In genomic region chr3:153601422-153601853, GRCh38 we compare ENCODE assay signal across 24 cellular contexts.
A peak's percentile ranks its signal among the peaks of the same experiment; 100 is the strongest.
DNase-seq lines count a peak whose midpoint lies in the region; ATAC-seq, FAIRE-seq and TF ChIP-seq lines count a peak whose summit lies in the region.
"Had no signal": no experiment of that assay in that cellular context is flagged by ENCODE, and none has a peak within 500 bp of the region (broad histone marks: within the 10 kb centered on the region; RNA-seq: fewer than 3 reads in every experiment).

No MANE protein-coding gene starts in this region.

- intact Hi-C loops in CD8-positive, alpha-beta T cell (cut with DNase I, micrococcal nuclease), result no loop called here

- H3K36me3 Mint-ChIP-seq in CD8-positive, alpha-beta T cell, result no peaks in the 10 kb centered on the region
- no peaks in the 10 kb centered on the region for H3K36me3 Mint-ChIP-seq in mesothelial cell of epicardium
- H3K36me3 Mint-ChIP-seq: activated naive CD4-positive, alpha-beta T cell treated with anti-CD3 and anti-CD28 coated beads, Interleukin-2, amount 50 U/mL, for 72 hours; brain had no signal

- peaks cover 4% of the 10 kb centered on the region for H3K27me3 Mint-ChIP-seq in CD8-positive, alpha-beta T cell (ENCODE audit: low read depth)
- no peaks in the 10 kb centered on the region for H3K27me3 Mint-ChIP-seq in mesothelial cell of epicardium (ENCODE audit: low read depth)
- H3K27me3 Mint-ChIP-seq: brain; dendritic cell treated with granulocyte-macrophage colony-stimulating factor and Interleukin-4, amounts not matched to agents 40 ng/mL and 50 ng/mL, for 4 days had no signal

- no peaks in the 10 kb centered on the region for H3K9me3 Mint-ChIP-seq in CD8-positive, alpha-beta T cell
- no peaks in the 10 kb centered on the region for H3K9me3 Mint-ChIP-seq in mesothelial cell of epicardium
- H3K9me3 Mint-ChIP-seq: brain; dendritic cell treated with granulocyte-macrophage colony-stimulating factor and Interleukin-4, amounts not matched to agents 40 ng/mL and 50 ng/mL, for 4 days had no signal

- H3K27ac Mint-ChIP-seq in CD8-positive, alpha-beta T cell, result peak overlapping the region; percentile 10
- peak overlapping the region; percentile 11 for H3K27ac Mint-ChIP-seq in mesothelial cell of epicardium
- H3K27ac Mint-ChIP-seq: brain; dendritic cell treated with granulocyte-macrophage colony-stimulating factor and Interleukin-4, amounts not matched to agents 40 ng/mL and 50 ng/mL, for 4 days had no signal

- H3K27ac ChIP-seq in CD8-positive, alpha-beta T cell (ENCODE audit: low read depth, low read length), result no peak overlapping the region

- H3K36me3 ChIP-seq in CD8-positive, alpha-beta T cell (ENCODE audit: insufficient read depth, low read length), result no peaks in the 10 kb centered on the region
- H3K36me3 ChIP-seq: MG63 had no signal

- H3K9me3 ChIP-seq in CD8-positive, alpha-beta T cell (ENCODE audit: low read length), result no peaks in the 10 kb centered on the region
- H3K9me3 ChIP-seq: Caco-2, MG63 had no signal

- FAIRE-seq in urothelium cell line (lab: Jason Lieb, UNC), result no peak
- FAIRE-seq: GM18507, H54, keratinocyte had no signal

- no peak overlapping the region for H3K4me3 ChIP-seq in CD8-positive, alpha-beta T cell (ENCODE audit: low read depth, low read length)
- H3K4me3 ChIP-seq in epithelial cell of esophagus (ENCODE audit: low read length), result no peak overlapping the region
- H3K4me3 ChIP-seq: MG63 had no signal

- H3K4me1 ChIP-seq in CD8-positive, alpha-beta T cell (ENCODE audit: insufficient read depth, low read length), result no peaks in the 10 kb centered on the region
- H3K4me1 ChIP-seq: Caco-2 had no signal

- H3K4me1 Mint-ChIP-seq in CD8-positive, alpha-beta T cell (ENCODE audit: low read depth), result peaks cover 8% of the 10 kb centered on the region
- H3K4me1 Mint-ChIP-seq in mesothelial cell of epicardium, result peaks cover 4% of the 10 kb centered on the region

- TF ChIP-seq CTCF in CD8-positive, alpha-beta T cell (IDR thresholded peaks at IDR 0.05), result no peak
- TF ChIP-seq CTCF in epithelial cell of esophagus (IDR thresholded peaks at IDR 0.05; ENCODE audit: insufficient read depth, low read depth, low read length, missing control alignments), result no peak
- TF ChIP-seq CTCF in mesothelial cell of epicardium (IDR thresholded peaks at IDR 0.05; ENCODE audit: unreplicated experiment), result no peak
- TF ChIP-seq CTCF in omental fat pad (IDR thresholded peaks at IDR 0.05), result no peak

- POLR2A ChIA-PET in CD8-positive, alpha-beta T cell (lab: Charles Lee), result no interaction called here

- no peak for DNase-seq in CD8-positive, alpha-beta T cell
- peak; percentile 3 for DNase-seq in NCI-H69 (lab: John Stamatoyannopoulos, UW)
- peak; percentile 15 for DNase-seq in epithelial cell of esophagus (ENCODE audit: low read depth)
- DNase-seq in mesothelial cell of epicardium (ENCODE audit: low spot score in 2 of 2, unreplicated experiment in 2 of 2), result no peak
- no peak for DNase-seq in urothelium cell line (ENCODE audit: low spot score)
- DNase-seq in omental fat pad (ENCODE audit: low spot score), result no peak
- DNase-seq: activated CD4-positive, alpha-beta T cell treated with anti-CD3 and anti-CD28 coated beads, Interleukin-2, amount 50 U/mL, for 48 hours; activated T-cell treated with anti-CD3 and anti-CD28 coated beads, Interleukin-2, amount 50 U/mL, for 1 hour; Caco-2; IMR-90; MG63; NCI-H1694 treated with DMSO at 0.1 percent for 48 hours; NCI-H446 treated with DMSO at 0.1 percent for 48 hours; NK-92 treated with Interleukin-12 subunit alpha and Interleukin-12 subunit beta, amount 100 ng/mL, for 24 hours; RPMI8226; SW 1271 had no signal

- no peak for ATAC-seq in CD8-positive, alpha-beta T cell
- ATAC-seq in GM21526 (IDR thresholded peaks at IDR 0.05; ENCODE audit: low FRiP score, unreplicated experiment) (no peak), omental fat pad (ENCODE audit: low FRiP score) (no peak)
- ATAC-seq: activated naive CD4-positive, alpha-beta T cell treated with anti-CD3 and anti-CD28 coated beads, Interleukin-2, amount 50 U/mL, for 72 hours; esophagus mucosa had no signal

- H3K4me3 Mint-ChIP-seq in CD8-positive, alpha-beta T cell, result no peak overlapping the region
- no peak overlapping the region for H3K4me3 Mint-ChIP-seq in mesothelial cell of epicardium
- H3K4me3 Mint-ChIP-seq: brain; dendritic cell treated with granulocyte-macrophage colony-stimulating factor and Interleukin-4, amounts not matched to agents 40 ng/mL and 50 ng/mL, for 4 days had no signal

- H3K27me3 ChIP-seq in CD8-positive, alpha-beta T cell (ENCODE audit: insufficient read depth, low read length), result no peaks in the 10 kb centered on the region
- H3K27me3 ChIP-seq: MG63 had no signal

- CTCF ChIA-PET in CD8-positive, alpha-beta T cell (lab: Charles Lee), result no interaction called here

Comparison
In these comparisons a context has a peak if more than half of its experiments do, and no peak if none do; other contexts are left out.
1. DNase-seq: peak in NCI-H69 (single experiment) and epithelial cell of esophagus (single experiment); none in CD8-positive, alpha-beta T cell (0 of 7), mesothelial cell of epicardium (0 of 2), urothelium cell line (single experiment) and omental fat pad (single experiment).